9 cellular contexts compared by ENCODE assay signal in the genomic region with DNA sequence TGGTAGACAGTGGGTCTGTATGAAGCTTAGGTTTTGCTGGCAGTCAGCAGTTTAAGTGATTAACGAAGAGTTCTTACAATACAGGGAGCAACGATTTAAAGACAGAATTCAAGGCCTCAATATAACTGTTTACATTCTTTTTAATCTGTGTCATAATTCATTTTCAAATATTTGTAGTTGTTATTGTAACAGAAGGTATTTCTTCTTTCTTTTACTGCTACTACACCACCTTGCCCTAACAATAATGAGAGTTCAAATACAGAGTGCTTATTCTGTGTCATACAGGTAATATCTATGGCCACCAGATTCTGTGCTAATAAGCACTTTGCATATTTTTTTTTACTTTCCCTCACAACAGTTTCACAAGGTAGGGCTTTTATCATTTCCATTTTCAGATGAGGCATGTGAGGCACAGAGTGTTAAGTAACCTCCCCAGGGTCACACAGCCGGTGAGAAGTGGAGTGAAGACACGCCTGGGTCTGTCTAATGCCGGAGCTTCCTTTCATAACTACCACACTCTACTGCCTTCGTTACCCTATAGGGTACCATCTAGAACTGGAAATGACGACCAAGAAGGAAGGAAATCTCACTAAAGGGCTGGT.
A peak's percentile ranks its signal among the peaks of the same experiment; 100 is the strongest.
DNase-seq lines count a peak whose midpoint lies in the region; ATAC-seq and TF ChIP-seq lines count a peak whose summit lies in the region.
"Had no signal": no experiment of that assay in that cellular context is flagged by ENCODE, and none has a peak within 500 bp of the region (broad histone marks: within the 10 kb centered on the region; RNA-seq: fewer than 3 reads in every experiment).

No MANE protein-coding gene starts in this region.

- ATAC-seq in GM19452 (IDR thresholded peaks at IDR 0.05; ENCODE audit: unreplicated experiment) (peak; percentile 45), HG02981 (IDR thresholded peaks at IDR 0.05; ENCODE audit: unreplicated experiment) (peak; percentile 53), upper lobe of left lung (ENCODE audit: low FRiP score in 2 of 2) (no peak)
- ATAC-seq in activated CD4-positive, CD25-positive, alpha-beta regulatory T cell treated with anti-CD3 and anti-CD28 coated beads, Interleukin-2, amount 50 U/mL, for 24 hours = no peak

- intact Hi-C loops in colonic mucosa (cut with DNase I) = no loop called here
- intact Hi-C loops in posterior vena cava (cut with DNase I) = no loop called here

- WGBS in upper lobe of left lung, 2 donors = 81 to 82% methylated on average over 7 of the region's 7 CpGs

- H3K27ac ChIP-seq in colonic mucosa (peak overlapping the region; percentile 48), upper lobe of left lung (peak overlapping the region in 3 of 4 donors; percentile 24 to 66 (median 53))

- no peaks in the 10 kb centered on the region for H3K36me3 ChIP-seq in colonic mucosa
- no peaks in the 10 kb centered on the region for H3K36me3 ChIP-seq in upper lobe of left lung

- no peaks in the 10 kb centered on the region for H3K27me3 ChIP-seq in colonic mucosa
- no peaks in the 10 kb centered on the region for H3K27me3 ChIP-seq in upper lobe of left lung

- H3K9me3 ChIP-seq in colonic mucosa = no peaks in the 10 kb centered on the region
- no peaks in the 10 kb centered on the region for H3K9me3 ChIP-seq in upper lobe of left lung

- H3K9ac ChIP-seq in colonic mucosa (ENCODE audit: low read depth in 2 of 2, low read length in 2 of 2) = no peak overlapping the region

- DNase-seq in colonic mucosa (no peak), upper lobe of left lung (no peak), cerebellum (ENCODE audit: low spot score) (no peak), posterior vena cava (ENCODE audit: low spot score) (no peak)
- DNase-seq: midbrain, NCI-H187 treated with DMSO at 0.1 percent for 48 hours had no signal

- no peak overlapping the region for H3K4me3 ChIP-seq in colonic mucosa
- H3K4me3 ChIP-seq in upper lobe of left lung = no peak overlapping the region

- no peak for TF ChIP-seq EP300 in upper lobe of left lung (IDR thresholded peaks at IDR 0.05)

- no peak for TF ChIP-seq POLR2A in upper lobe of left lung (IDR thresholded peaks at IDR 0.05)

- TF ChIP-seq CTCF in colonic mucosa (IDR thresholded peaks at IDR 0.05) (no peak), upper lobe of left lung (IDR thresholded peaks at IDR 0.05) (no peak)

- H3K4me1 ChIP-seq in colonic mucosa = no peaks in the 10 kb centered on the region
- peaks cover 10 to 22% (median 16%) of the 10 kb centered on the region in 4 donors for H3K4me1 ChIP-seq in upper lobe of left lung

Comparison
In these comparisons a context has a peak if more than half of its experiments do, and no peak if none do; other contexts are left out.
1. ATAC-seq: peak in GM19452 (single experiment) and HG02981 (single experiment); none in upper lobe of left lung (0 of 2) and activated CD4-positive, CD25-positive, alpha-beta regulatory T cell treated with anti-CD3 and anti-CD28 coated beads, Interleukin-2, amount 50 U/mL, for 24 hours (0 of 2).